8 cellular contexts compared by ENCODE assay signal in the genomic region with DNA sequence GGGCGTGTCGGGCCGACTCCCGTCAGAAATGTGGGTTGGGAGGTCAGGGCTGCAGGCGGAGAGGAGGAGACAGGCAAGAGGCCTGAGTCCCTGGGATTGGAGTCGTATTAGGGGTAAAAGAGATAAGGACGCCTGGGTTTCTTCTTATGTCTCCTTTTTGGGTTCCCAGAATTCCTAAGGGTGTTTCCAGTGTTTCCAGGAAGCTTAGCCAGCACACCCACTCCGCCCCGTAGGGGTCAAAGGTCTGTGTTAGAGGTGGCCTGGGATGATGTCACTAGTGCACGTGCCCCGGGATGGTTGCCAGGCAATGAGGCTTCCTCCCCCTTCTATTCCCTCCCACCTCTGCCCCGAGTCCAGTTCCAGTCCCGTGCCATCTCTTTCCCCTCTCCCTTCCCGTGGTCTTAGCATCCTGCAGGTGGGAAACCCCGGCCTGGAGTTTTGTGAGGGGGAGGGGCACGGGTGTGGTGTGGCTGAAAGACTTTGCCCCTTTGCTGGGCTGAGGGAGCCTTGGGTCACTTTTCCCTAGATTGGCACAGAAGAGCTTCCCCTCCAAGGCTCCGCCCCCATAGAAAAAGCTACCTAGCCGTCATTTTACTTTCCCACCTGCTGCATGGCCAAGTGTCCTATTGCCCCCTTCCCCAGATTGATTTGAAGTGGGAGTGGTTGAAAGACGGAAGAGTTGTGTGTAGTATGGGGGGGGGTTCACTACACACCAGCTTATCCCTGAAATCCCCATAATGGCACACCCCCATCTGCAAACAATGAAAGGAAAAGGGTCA. TPM values are rescaled to one million over a fixed set of nuclear protein-coding genes. Genes with fewer than 3 reads are reported as not detected.
DNase-seq lines count a peak whose midpoint lies in the region; ATAC-seq and TF ChIP-seq lines count a peak whose summit lies in the region.

No MANE protein-coding gene starts in this region.

- H3K27me3 Mint-ChIP-seq in activated B cell treated with CpG ODN at 0.5 μM for 24 hours: peaks cover 6% of the 10 kb centered on the region

- H3K36me3 Mint-ChIP-seq in activated B cell treated with CpG ODN at 0.5 μM for 24 hours (ENCODE audit: low read depth): peaks cover 11% of the 10 kb centered on the region

- TF ChIP-seq CTCF in activated B cell treated with CpG ODN at 0.5 μM for 24 hours (IDR thresholded peaks at IDR 0.05): no peak

- H3K27ac Mint-ChIP-seq in activated B cell treated with CpG ODN at 0.5 μM for 24 hours: peak overlapping the region; percentile 87

- CTCF ChIA-PET in HEK293T (lab: Yijun Ruan, JAX): interaction anchor here (0.6 kb wide), 1 partner anchor 34 kb away, joined by 4 read pairs; no protein-coding TSS in a partner anchor
- CTCF ChIA-PET in activated B cell treated with CpG ODN at 0.5 μM for 24 hours (lab: Charles Lee): interaction anchor here (0.7 kb wide), 1 partner anchor 92 kb away, joined by 3 read pairs; no protein-coding TSS in a partner anchor

- peak overlapping the region; percentile 86 for H3K4me3 Mint-ChIP-seq in activated B cell treated with CpG ODN at 0.5 μM for 24 hours

- intact Hi-C loops in activated B cell treated with CpG ODN at 0.5 μM for 24 hours (cut with micrococcal nuclease): no loop called here

- peaks cover 66% of the 10 kb centered on the region for H3K4me1 Mint-ChIP-seq in activated B cell treated with CpG ODN at 0.5 μM for 24 hours

- peak; percentile 57 for DNase-seq in AG20443 (ENCODE audit: low spot score)
- peak; percentile 73 for DNase-seq in HEK293T (ENCODE audit: extremely low spot score)
- DNase-seq in NCI-H446 treated with DMSO at 0.1 percent for 48 hours (lab: John Stamatoyannopoulos, UW): peak; percentile 91
- DNase-seq in activated B cell treated with CpG ODN at 0.5 μM for 24 hours: no peak
- DNase-seq in dermis microvascular lymphatic vessel endothelial cell (ENCODE audit: low read depth in 2 of 2): peak; percentile 89 to 97
- DNase-seq in left kidney (ENCODE audit: low read depth, low spot score): peak; percentile 99
- DNase-seq in stimulated activated CD4-positive, alpha-beta T cell treated with anti-CD3 and anti-CD28 coated beads, Interleukin-15, amount 100 ng/mL, for 48 hours (ENCODE audit: low read depth in 2 of 2): peak; percentile 49 to 69

- POLR2A ChIA-PET in HEK293T (lab: Yijun Ruan, JAX): interaction anchor here (1.0 to 3.7 kb wide), 2 partner anchors 20 to 149 kb away, joined by 5 to 18 read pairs; partner anchors contain the start of genes CYB5D1, NAA38, TP53 and WRAP53
- POLR2A ChIA-PET in activated B cell treated with CpG ODN at 0.5 μM for 24 hours (lab: Charles Lee): interaction anchor here (0.8 to 6.1 kb wide), 6 partner anchors 8 to 411 kb away, joined by 3 to 74 read pairs (median 16); partner anchors contain the start of genes CTC1, CYB5D1, NAA38 and TMEM88

- H3K9me3 Mint-ChIP-seq in activated B cell treated with CpG ODN at 0.5 μM for 24 hours: no peaks in the 10 kb centered on the region

- ATAC-seq in activated B cell treated with CpG ODN at 0.5 μM for 24 hours (ENCODE audit: low read depth) (no peak), HG02763 (IDR thresholded peaks at IDR 0.05; ENCODE audit: unreplicated experiment) (no peak)

TF ChIP-seq in HEK293T, 16 proteins besides CTCF, POLR2A, EP300 and RAD21:
- peak; percentile 99 for TF ChIP-seq FOXM1 (IDR thresholded peaks at IDR 0.05; ENCODE audit: borderline replicate concordance)
- no peak for TF ChIP-seq FOXK2 (IDR thresholded peaks at IDR 0.05)
- no peak for TF ChIP-seq SUZ12 (IDR thresholded peaks at IDR 0.05)
- TF ChIP-seq L3MBTL2 (conservative IDR thresholded peaks at IDR 0.05): peak; percentile 70
- no peak for TF ChIP-seq ZNF384 (IDR thresholded peaks at IDR 0.05)
- no peak for TF ChIP-seq FOXA1 (IDR thresholded peaks at IDR 0.05)
- no peak for TF ChIP-seq ELF4 (IDR thresholded peaks at IDR 0.05)
- TF ChIP-seq NFRKB (IDR thresholded peaks at IDR 0.05): no peak
- TF ChIP-seq BHLHE40 (IDR thresholded peaks at IDR 0.05; ENCODE audit: borderline replicate concordance): peak; percentile 77; the same call in 1 of the 2 replicates
- no peak for TF ChIP-seq HDGF (IDR thresholded peaks at IDR 0.05; ENCODE audit: borderline replicate concordance)
- no peak for TF ChIP-seq ARNT (IDR thresholded peaks at IDR 0.05)
- peak; percentile 87 for TF ChIP-seq LEF1 (IDR thresholded peaks at IDR 0.05; ENCODE audit: borderline replicate concordance)
- TF ChIP-seq CTBP1 (IDR thresholded peaks at IDR 0.05; ENCODE audit: borderline replicate concordance): peak; percentile 89
- TF ChIP-seq, protein P1, sequence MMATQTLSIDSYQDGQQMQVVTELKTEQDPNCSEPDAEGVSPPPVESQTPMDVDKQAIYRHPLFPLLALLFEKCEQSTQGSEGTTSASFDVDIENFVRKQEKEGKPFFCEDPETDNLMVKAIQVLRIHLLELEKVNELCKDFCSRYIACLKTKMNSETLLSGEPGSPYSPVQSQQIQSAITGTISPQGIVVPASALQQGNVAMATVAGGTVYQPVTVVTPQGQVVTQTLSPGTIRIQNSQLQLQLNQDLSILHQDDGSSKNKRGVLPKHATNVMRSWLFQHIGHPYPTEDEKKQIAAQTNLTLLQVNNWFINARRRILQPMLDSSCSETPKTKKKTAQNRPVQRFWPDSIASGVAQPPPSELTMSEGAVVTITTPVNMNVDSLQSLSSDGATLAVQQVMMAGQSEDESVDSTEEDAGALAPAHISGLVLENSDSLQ (IDR thresholded peaks at IDR 0.05): peak; percentile 45; the same call in 1 of the 2 replicates
- TF ChIP-seq SP1 (IDR thresholded peaks at IDR 0.05): no peak
- TF ChIP-seq TARDBP (IDR thresholded peaks at IDR 0.05): no peak
TF ChIP-seq in HEK293T: peak in this region for 6.

RNA-seq across cellular contexts. Expression of gene KDM6B, which starts 2.8 kb away (rescaled TPM):
- 70.8 and 72.5 TPM in 2 replicates for total RNA-seq in activated B cell treated with CpG ODN at 0.5 μM for 24 hours
- 1.0 and 3.5 TPM in 2 replicates for total RNA-seq in dermis microvascular lymphatic vessel endothelial cell

RNA-seq across cellular contexts. Expression of gene TMEM88, which starts 18.1 kb away (rescaled TPM):
- total RNA-seq in activated B cell treated with CpG ODN at 0.5 μM for 24 hours: 3.2 and 7.1 TPM in 2 replicates
- 11.6 and 17.2 TPM in 2 replicates for total RNA-seq in dermis microvascular lymphatic vessel endothelial cell

RNA-seq across cellular contexts. Expression of gene NAA38, which starts 20.6 kb away (rescaled TPM):
- total RNA-seq in activated B cell treated with CpG ODN at 0.5 μM for 24 hours (36.0 and 47.9 TPM in 2 replicates), dermis microvascular lymphatic vessel endothelial cell (84.6 and 171 TPM in 2 replicates)

RNA-seq across cellular contexts. Expression of gene CYB5D1, which starts 21.0 kb away (rescaled TPM):
- 5.4 and 6.1 TPM in 2 replicates for total RNA-seq in activated B cell treated with CpG ODN at 0.5 μM for 24 hours
- 5.6 and 6.0 TPM in 2 replicates for total RNA-seq in dermis microvascular lymphatic vessel endothelial cell

RNA-seq across cellular contexts. Expression of gene CHD3, which starts 51.8 kb away (rescaled TPM):
- total RNA-seq in activated B cell treated with CpG ODN at 0.5 μM for 24 hours (103 and 109 TPM in 2 replicates), dermis microvascular lymphatic vessel endothelial cell (57.8 and 60.2 TPM in 2 replicates)

Comparison
In these comparisons a context has a peak if more than half of its experiments do, and no peak if none do; other contexts are left out.
1. RNA of gene KDM6B, which starts 2.8 kb away (total RNA-seq): 70.8 to 72.5 TPM in activated B cell treated with CpG ODN at 0.5 μM for 24 hours; 1.0 to 3.5 TPM in dermis microvascular lymphatic vessel endothelial cell; every median in the first group is over 10 times any median in the second.